ENCODE assay signal across 1 cellular context in genomic region chr10:91690412-91690811, GRCh38.
TF ChIP-seq lines count a peak whose summit lies in the region.

No MANE protein-coding gene starts in this region.

TF ChIP-seq in IMR-90, 13 proteins besides CTCF, POLR2A, EP300 and RAD21 (continued from another document):
- TF ChIP-seq USF2 (IDR thresholded peaks at IDR 0.05; ENCODE audit: low read depth, low read length) = no peak
- TF ChIP-seq CHD1 (IDR thresholded peaks at IDR 0.05; ENCODE audit: low read depth, low read length) = no peak
- no peak for TF ChIP-seq RFX5 (IDR thresholded peaks at IDR 0.05; ENCODE audit: low read depth, low read length)
- no peak for TF ChIP-seq BHLHE40 (IDR thresholded peaks at IDR 0.05; ENCODE audit: low read depth, low read length)
- TF ChIP-seq, protein P1, sequence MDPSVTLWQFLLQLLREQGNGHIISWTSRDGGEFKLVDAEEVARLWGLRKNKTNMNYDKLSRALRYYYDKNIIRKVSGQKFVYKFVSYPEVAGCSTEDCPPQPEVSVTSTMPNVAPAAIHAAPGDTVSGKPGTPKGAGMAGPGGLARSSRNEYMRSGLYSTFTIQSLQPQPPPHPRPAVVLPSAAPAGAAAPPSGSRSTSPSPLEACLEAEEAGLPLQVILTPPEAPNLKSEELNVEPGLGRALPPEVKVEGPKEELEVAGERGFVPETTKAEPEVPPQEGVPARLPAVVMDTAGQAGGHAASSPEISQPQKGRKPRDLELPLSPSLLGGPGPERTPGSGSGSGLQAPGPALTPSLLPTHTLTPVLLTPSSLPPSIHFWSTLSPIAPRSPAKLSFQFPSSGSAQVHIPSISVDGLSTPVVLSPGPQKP (IDR thresholded peaks at IDR 0.05; ENCODE audit: borderline replicate concordance, low read depth, low read length) = no peak
- TF ChIP-seq NFE2L2 (IDR thresholded peaks at IDR 0.05; ENCODE audit: low read depth, low read length) = no peak
- no peak for TF ChIP-seq MXI1 (IDR thresholded peaks at IDR 0.05; ENCODE audit: borderline replicate concordance, low read depth, low read length)
- no peak for TF ChIP-seq MAFK (IDR thresholded peaks at IDR 0.05; ENCODE audit: low read depth, low read length)
- no peak for TF ChIP-seq FOS (IDR thresholded peaks at IDR 0.05; ENCODE audit: low read depth, low read length)
- no peak for TF ChIP-seq RCOR1 (IDR thresholded peaks at IDR 0.05; ENCODE audit: insufficient replicate concordance, low read length)
- TF ChIP-seq CEBPB (IDR thresholded peaks at IDR 0.05; ENCODE audit: low read depth, low read length) = no peak
- no peak for TF ChIP-seq SMC3 (IDR thresholded peaks at IDR 0.05; ENCODE audit: low read depth, low read length)
